ENCODE assay signal across 27 cellular contexts in the genomic region with DNA sequence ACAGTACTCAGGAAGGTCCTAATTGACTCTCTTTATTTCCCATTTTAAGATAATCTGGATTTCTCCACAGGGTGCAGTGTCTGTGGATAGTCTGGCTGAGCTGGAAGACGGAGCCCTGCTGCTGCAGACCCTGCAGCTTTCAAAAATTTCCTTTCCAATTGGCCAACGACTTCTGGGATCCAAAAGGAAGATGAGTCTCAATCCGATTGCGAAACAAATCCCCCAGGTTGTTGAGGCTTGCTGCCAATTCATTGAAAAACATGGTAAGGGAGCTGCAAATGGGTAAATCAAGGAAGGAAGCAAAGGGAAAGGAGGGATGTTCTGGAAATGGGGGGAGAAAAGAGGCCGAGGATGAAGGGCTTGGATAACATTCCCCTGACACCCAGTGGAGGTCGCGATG. TPM values are rescaled to one million over a fixed set of nuclear protein-coding genes. Genes with fewer than 3 reads are reported as not detected.
"Had no signal": no experiment of that assay in that cellular context is flagged by ENCODE, and none has a peak within 500 bp of the region (broad histone marks: within the 10 kb centered on the region; RNA-seq: fewer than 3 reads in every experiment).

No MANE protein-coding gene starts in this region.

- H3K4me3 ChIP-seq: coronary artery, right atrium auricular region, sigmoid colon, skin epidermis, stomach had no signal

- H3K9me3 Mint-ChIP-seq: type B pancreatic cell had no signal

- H3K4me1 ChIP-seq: right atrium auricular region, sigmoid colon, stomach had no signal

- H3K9me3 ChIP-seq: neutrophil, right atrium auricular region, sigmoid colon had no signal

- H3K36me3 Mint-ChIP-seq: type B pancreatic cell had no signal

- H3K36me3 ChIP-seq: neutrophil, right atrium auricular region, sigmoid colon, stomach had no signal

- H3K4me3 Mint-ChIP-seq: naive thymus-derived CD4-positive, alpha-beta T cell; type B pancreatic cell had no signal

- DNase-seq: central memory CD4-positive, alpha-beta T cell; effector CD4-positive, alpha-beta T cell; left colon; left ventricle myocardium superior; naive thymus-derived CD4-positive, alpha-beta T cell; sigmoid colon; stimulated activated CD4-positive, alpha-beta T cell treated with anti-CD3 and anti-CD28 coated beads, Interleukin-2, amount 100 ng/mL, for 24 hours; stimulated activated CD4-positive, alpha-beta T cell treated with anti-CD3 and anti-CD28 coated beads, Interleukin-4, amount 100 ng/mL, for 4 hours; stimulated activated naive CD4-positive, alpha-beta T cell; stomach had no signal

- H3K27ac Mint-ChIP-seq: naive thymus-derived CD4-positive, alpha-beta T cell; nephron progenitor cell; type B pancreatic cell had no signal

- H3K27ac ChIP-seq: coronary artery, neutrophil, right atrium auricular region, sigmoid colon, skin epidermis, stomach had no signal

- ATAC-seq: esophagus mucosa; left colon; left ventricle myocardium superior; naive thymus-derived CD4-positive, alpha-beta T cell had no signal

RNA-seq across cellular contexts. Expression of a gene that starts 26.0 kb away (rescaled TPM):
- total RNA-seq: chondrocyte; dermis microvascular lymphatic vessel endothelial cell; esophagus mucosa; fibroblast of lung; glomerular endothelial cell; kidney epithelial cell; left ventricle myocardium superior; lung microvascular endothelial cell; mesenteric fat pad; mononuclear cell; naive thymus-derived CD4-positive, alpha-beta T cell; osteocyte; posterior vena cava; right atrium auricular region; sigmoid colon; stomach had no signal
